ENCODE assay signal across 8 cellular contexts in genomic region chr6:30743099-30744053, GRCh38. TPM values are rescaled to one million over a fixed set of nuclear protein-coding genes. Genes with fewer than 3 reads are reported as not detected.
DNase-seq lines count a peak whose midpoint lies in the region; ATAC-seq and TF ChIP-seq lines count a peak whose summit lies in the region.

No MANE protein-coding gene starts in this region.

- H3K4me3 ChIP-seq in AG04450 (ENCODE audit: low read depth, low read length) (peak overlapping the region; percentile 94), OCI-LY1 (ENCODE audit: low read depth, low read length, poor library complexity, severe bottlenecking) (peak overlapping the region; percentile 86), astrocyte of the cerebellum (ENCODE audit: low read depth, low read length) (peak overlapping the region; percentile 79), iPS-20b (ENCODE audit: low read length) (peak overlapping the region; percentile 96)

- no peaks in the 10 kb centered on the region for H3F3A ChIP-seq in OCI-LY1 (ENCODE audit: insufficient read depth, low read length)

- H3K79me2 ChIP-seq in OCI-LY1 (ENCODE audit: insufficient read depth, low read length): no peaks in the 10 kb centered on the region

- peak; percentile 34 for ATAC-seq in GM21447 (IDR thresholded peaks at IDR 0.05; ENCODE audit: unreplicated experiment)

- in situ Hi-C loops in astrocyte of the cerebellum (cut with HindIII; ENCODE audit: low sequenced_read_pairs): no loop called here

- peak overlapping the region; percentile 93 for H3K27ac ChIP-seq in AG04450 (ENCODE audit: low read depth, low read length)
- H3K27ac ChIP-seq in OCI-LY1 (ENCODE audit: low read depth, low read length, poor library complexity, severe bottlenecking): no peak overlapping the region
- H3K27ac ChIP-seq in iPS-20b (ENCODE audit: low read length): no peak overlapping the region

- DNase-seq in AG04450 (ENCODE audit: low read depth, low spot score) (no peak), astrocyte of the cerebellum (ENCODE audit: low read depth) (no peak), NCI-H1694 (lab: John Stamatoyannopoulos, UW) (no peak), NCI-H128 (lab: John Stamatoyannopoulos, UW; ENCODE audit: unreplicated experiment) (no peak)
- peak; percentile 20 for DNase-seq in stimulated activated CD8-positive, alpha-beta memory T cell treated with anti-CD3 and anti-CD28 coated beads, Interleukin-12 subunit alpha, Interleukin-12 subunit beta, amount 100 ng/mL, for 4 hours (ENCODE audit: low read depth)

- H3K9ac ChIP-seq in OCI-LY1 (ENCODE audit: low read length) (peak overlapping the region; percentile 84), iPS-20b (ENCODE audit: low read depth, low read length) (peak overlapping the region; percentile 90)

- H3K27me3 ChIP-seq in AG04450 (ENCODE audit: control insufficient read depth, insufficient read depth, low read length): no peaks in the 10 kb centered on the region
- no peaks in the 10 kb centered on the region; the same call in 1 of the 2 replicates for H3K27me3 ChIP-seq in OCI-LY1 (ENCODE audit: insufficient read depth, low read length)
- peaks cover 8% of the 10 kb centered on the region; the same call in 1 of the 2 replicates for H3K27me3 ChIP-seq in iPS-20b (ENCODE audit: insufficient read depth, low read length)

- no peak overlapping the region for H2AFZ ChIP-seq in OCI-LY1 (ENCODE audit: low read length)

- CTCF ChIA-PET in AG04450 (lab: Charles Lee): interaction anchor here (1.2 to 1.4 kb wide), 3 partner anchors 9 to 79 kb away, joined by 3 to 4 read pairs (median 3); no protein-coding TSS in a partner anchor

- H3K9me2 ChIP-seq in OCI-LY1 (ENCODE audit: low read depth, low read length): no peaks in the 10 kb centered on the region

- POLR2A ChIA-PET in AG04450 (lab: Yijun Ruan, JAX): interaction anchor here (0.6 to 4.4 kb wide), 18 partner anchors 9 to 164 kb away, joined by 3 to 47 read pairs (median 8); partner anchors contain the start of genes DDR1 and GTF2H4

- H3K36me3 ChIP-seq in OCI-LY1 (ENCODE audit: insufficient read depth, low read length): peaks cover 20% of the 10 kb centered on the region
- peaks cover 30% of the 10 kb centered on the region for H3K36me3 ChIP-seq in iPS-20b (ENCODE audit: insufficient read depth, low read depth, low read length)

- H3K4me1 ChIP-seq in OCI-LY1 (ENCODE audit: insufficient read depth, low read length, severe bottlenecking) (peaks cover 24% of the 10 kb centered on the region), iPS-20b (ENCODE audit: insufficient read depth, low read length) (peaks cover 9% of the 10 kb centered on the region; the same call in 1 of the 2 replicates)

- H4K20me1 ChIP-seq in OCI-LY1 (ENCODE audit: insufficient read depth, low read length): no peaks in the 10 kb centered on the region

- TF ChIP-seq CTCF in AG04450 (IDR thresholded peaks at IDR 0.05; ENCODE audit: low read depth, low read length) (no peak), OCI-LY1 (IDR thresholded peaks at IDR 0.05; ENCODE audit: low read length) (no peak), astrocyte of the cerebellum (IDR thresholded peaks at IDR 0.05; ENCODE audit: low read depth, low read length, missing control alignments) (no peak)

- H3K4me2 ChIP-seq in OCI-LY1 (ENCODE audit: low read length): peak overlapping the region; percentile 73

- H3K9me3 ChIP-seq in AG04450 (ENCODE audit: control insufficient read depth, insufficient read depth, low read length) (no peaks in the 10 kb centered on the region; the same call in 1 of the 2 replicates), OCI-LY1 (ENCODE audit: low read length) (no peaks in the 10 kb centered on the region), iPS-20b (ENCODE audit: insufficient read depth, low read depth, low read length) (no peaks in the 10 kb centered on the region)

RNA-seq across cellular contexts. Expression of gene FLOT1, which starts 0.9 kb away (rescaled TPM):
- polyA plus RNA-seq in AG04450 (2011; rRNA removed): 155 and 156 TPM in 2 replicates
- polyA minus RNA-seq in AG04450 (2011; rRNA and poly(A)+ RNA removed): 96.0 and 99.8 TPM in 2 replicates

RNA-seq across cellular contexts. Expression of gene IER3, which starts 1.0 kb away (rescaled TPM):
- polyA plus RNA-seq in AG04450 (2011; rRNA removed): 85.2 and 98.7 TPM in 2 replicates
- polyA minus RNA-seq in AG04450 (2011; rRNA and poly(A)+ RNA removed): 59.6 and 80.4 TPM in 2 replicates

RNA-seq across cellular contexts. Expression of gene TUBB, which starts 23.2 kb away (rescaled TPM):
- 1,457 and 1,715 TPM in 2 replicates for polyA plus RNA-seq in AG04450 (2011; rRNA removed)
- polyA minus RNA-seq in AG04450 (2011; rRNA and poly(A)+ RNA removed): 1,694 and 2,026 TPM in 2 replicates

RNA-seq across cellular contexts. Expression of gene MDC1, which starts 26.3 kb away (rescaled TPM):
- polyA plus RNA-seq in AG04450 (2011; rRNA removed): 4.1 and 6.8 TPM in 2 replicates
- 9.0 and 9.5 TPM in 2 replicates for polyA minus RNA-seq in AG04450 (2011; rRNA and poly(A)+ RNA removed)

RNA-seq across cellular contexts. Expression of gene NRM, which starts 52.6 kb away (rescaled TPM):
- 14.6 and 17.4 TPM in 2 replicates for polyA plus RNA-seq in AG04450 (2011; rRNA removed)
- 11.0 and 15.0 TPM in 2 replicates for polyA minus RNA-seq in AG04450 (2011; rRNA and poly(A)+ RNA removed)
